8 cellular contexts compared by ENCODE assay signal in genomic region chr7:2553831-2554581, GRCh38. TPM values are rescaled to one million over a fixed set of nuclear protein-coding genes. Genes with fewer than 3 reads are reported as not detected.
DNase-seq lines count a peak whose midpoint lies in the region; ATAC-seq, FAIRE-seq and TF ChIP-seq lines count a peak whose summit lies in the region.

No MANE protein-coding gene starts in this region.

- H3K79me2 ChIP-seq in K562 (ENCODE audit: control insufficient read depth, insufficient read depth, low read length), result peaks cover 35% of the 10 kb centered on the region

- peaks cover 10% of the 10 kb centered on the region for H3K4me1 ChIP-seq in A673 (ENCODE audit: insufficient read depth, low read length, poor library complexity, severe bottlenecking)
- H3K4me1 ChIP-seq in K562 (replicated peaks in 1 of 2; ENCODE audit: control insufficient read depth in 2 of 2, insufficient read depth in 2 of 2, low read length in 2 of 2), result peaks cover 11 to 35% of the 10 kb centered on the region in 2 experiments; a peak in 4 of 5 replicates

- WGBS in K562 (ENCODE audit: insufficient coverage, low coverage, missing lambda C conversion rate), result 75% methylated on average over 14 of the region's 16 CpGs

- peak overlapping the region; percentile 99 to 100 for H3K9ac ChIP-seq in K562 (ENCODE audit: insufficient read depth in 1 of 2, low read depth in 2 of 2, low read length in 2 of 2)

- H3K27me3 ChIP-seq in A673 (replicated peaks; ENCODE audit: insufficient read depth, low read depth, low read length, poor library complexity) (no peaks in the 10 kb centered on the region), K562 (ENCODE audit: control insufficient read depth in 2 of 2, insufficient read depth in 2 of 2, low read length in 2 of 2) (no peaks in the 10 kb centered on the region)

- intact Hi-C loops in A673 (cut with micrococcal nuclease; ENCODE audit: unreplicated experiment), result no loop called here
- intact Hi-C loops in K562 (cut with micrococcal nuclease), result no loop called here

- peaks cover 16% of the 10 kb centered on the region for H3K36me3 Mint-ChIP-seq in mesothelial cell of epicardium

- ATAC-seq in K562 (no peak), GM18873 (IDR thresholded peaks at IDR 0.05; ENCODE audit: low FRiP score, unreplicated experiment) (no peak)

- H3K9me3 ChIP-seq in A673 (ENCODE audit: low read depth, low read length, poor library complexity, severe bottlenecking) (no peaks in the 10 kb centered on the region), K562 (replicated peaks; ENCODE audit: control insufficient read depth, insufficient read depth, low read depth, low read length) (no peaks in the 10 kb centered on the region)

- peaks cover 4% of the 10 kb centered on the region; the same call in 1 of the 2 replicates for H4K20me1 ChIP-seq in K562 (replicated peaks; ENCODE audit: control insufficient read depth, insufficient read depth, low read length)

- CTCF ChIA-PET in A673 (lab: Charles Lee), result interaction anchor here (0.6 kb wide), 2 partner anchors 65 to 213 kb away, joined by 3 to 4 read pairs; no protein-coding TSS in a partner anchor
- CTCF ChIA-PET in K562 (lab: Yijun Ruan, JAX; ENCODE audit: low intra/inter-chr PET ratio), result no interaction called here

- DNase-seq in A673 (ENCODE audit: low spot score), result no peak
- peak; percentile 52 for DNase-seq in HPDE6-E6E7 (ENCODE audit: extremely low spot score)
- DNase-seq in K562 (ENCODE audit: extremely low read depth in 1 of 4, low spot score in 3 of 4), result peak in 2 of 4 experiments; percentile 10 to 20
- DNase-seq in mesothelial cell of epicardium (ENCODE audit: low spot score in 2 of 2, unreplicated experiment in 2 of 2), result no peak
- no peak for DNase-seq in SIG-M5 (lab: John Stamatoyannopoulos, UW)
- no peak for DNase-seq in medulla oblongata (ENCODE audit: extremely low spot score)
- no peak for DNase-seq in AG08395 (ENCODE audit: low spot score)

- peak overlapping the region; percentile 82 for H3K4me3 Mint-ChIP-seq in mesothelial cell of epicardium

- peak overlapping the region; percentile 97 for H3K4me2 ChIP-seq in K562 (ENCODE audit: insufficient read depth, low read length)

- peaks cover 15% of the 10 kb centered on the region for H3K4me1 Mint-ChIP-seq in mesothelial cell of epicardium

- H3K9me1 ChIP-seq in K562 (ENCODE audit: control insufficient read depth, insufficient read depth, low read length), result no peaks in the 10 kb centered on the region

- no peak for FAIRE-seq in K562 (lab: Jason Lieb, UNC)

- TF ChIP-seq RAD21 in K562 (CRISPR knock-in tag; conservative IDR thresholded peaks at IDR 0.05 in 1 of 2, IDR thresholded peaks at IDR 0.05 in 1 of 2), result no peak

- no peak overlapping the region for H2AFZ ChIP-seq in K562 (ENCODE audit: low read depth, low read length)

- no peaks in the 10 kb centered on the region for H3K27me3 Mint-ChIP-seq in mesothelial cell of epicardium (ENCODE audit: low read depth)

- H3K27ac ChIP-seq in A673 (ENCODE audit: low read depth, low read length, poor library complexity, severe bottlenecking) (peak overlapping the region; percentile 100), K562 (ENCODE audit: extremely low read depth, low read depth, low read length) (peak overlapping the region; percentile 100; the same call in 1 of the 3 replicates)

- in situ Hi-C loops in K562 (cut with MboI), result no loop called here

- H3K4me3 ChIP-seq in A673 (ENCODE audit: low read depth, low read length, poor library complexity, severe bottlenecking) (peak overlapping the region; percentile 73), K562 (peak overlapping the region; percentile 99)

- H3K36me3 ChIP-seq in A673 (ENCODE audit: insufficient read depth, low read length, poor library complexity, severe bottlenecking), result peaks cover 15% of the 10 kb centered on the region
- peaks cover 38% of the 10 kb centered on the region for H3K36me3 ChIP-seq in K562 (ENCODE audit: control insufficient read depth, insufficient read depth, low read length)

- no peak for TF ChIP-seq POLR2A in K562 (conservative IDR thresholded peaks at IDR 0.05)

- no peaks in the 10 kb centered on the region for H3K9me3 Mint-ChIP-seq in mesothelial cell of epicardium

- TF ChIP-seq CTCF in A673 (conservative IDR thresholded peaks at IDR 0.05; ENCODE audit: low read depth, low read length) (no peak), K562 (IDR thresholded peaks at IDR 0.05 in 2 of 3, conservative IDR thresholded peaks at IDR 0.05 in 1 of 3; ENCODE audit: insufficient read depth in 2 of 3, low read depth in 1 of 3, low read length in 3 of 3) (no peak), mesothelial cell of epicardium (IDR thresholded peaks at IDR 0.05; ENCODE audit: unreplicated experiment) (no peak)

- TF ChIP-seq EP300 in K562 (IDR thresholded peaks at IDR 0.05; ENCODE audit: low read length), result no peak

- BruUV-seq in A673 (replicated peaks; lab: Mats Ljungman, UMichigan) (no TSS peak), K562 (replicated peaks; lab: Mats Ljungman, UMichigan) (no TSS peak)

- POLR2A ChIA-PET in A673 (lab: Charles Lee; ENCODE audit: low non-redundant PET) (no interaction called here), K562 (lab: Yijun Ruan, JAX) (interaction anchor here (0.6 kb wide), 2 partner anchors 66 to 368 kb away, joined by 3 read pairs; no protein-coding TSS in a partner anchor)

- peak overlapping the region; percentile 83 for H3K27ac Mint-ChIP-seq in mesothelial cell of epicardium

TF ChIP-seq in K562, 482 proteins besides CTCF, POLR2A, EP300 and RAD21:
- no peak for TF ChIP-seq ZNF766 (CRISPR knock-in tag; conservative IDR thresholded peaks at IDR 0.05)

RNA-seq across cellular contexts. Expression of gene BRAT1, which starts 1.3 kb away (rescaled TPM):
- total RNA-seq in A673 (2021) (47.9 and 48.8 TPM in 2 replicates), K562 (2014; rRNA removed) (48.2 and 53.8 TPM in 2 replicates), K562 (2014; rRNA removed; fragmentation: Illumina TruSeq; extraction: Trizol) (1.9 and 3.7 TPM in 2 replicates), K562 (2015; rRNA removed; fragmentation: Illumina TruSeq; extraction: Trizol) (14.6 and 17.4 TPM in 2 replicates), K562 (2021) (49.6 and 49.8 TPM in 2 replicates), mesothelial cell of epicardium (44.2 to 47.6 TPM (median 46.8 TPM) in 3 replicates)
- total RNA-seq in K562 (2011; cell fraction: chromatin; rRNA removed; ENCODE audit: low replicate concordance), result 18.7 and 76.7 TPM in 2 replicates
- 75.9 and 80.0 TPM in 2 replicates for total RNA-seq in K562 (2011; cell fraction: nucleolus; rRNA removed)
- 35.8 and 37.1 TPM in 2 replicates for total RNA-seq in K562 (2011; cell fraction: nucleoplasm; rRNA removed)
- polyA plus RNA-seq in K562 (2011; rRNA removed) (10.5 and 23.7 TPM in 2 replicates), K562 (2014; fragmentation: Illumina TruSeq; extraction: Trizol) (5.8 and 20.3 TPM in 2 replicates), K562 (2014; fragmentation: Nextera tagmentation; extraction: Ambion mirVana) (under 1 TPM; 0.13 to 0.31 TPM), K562 (2014; rRNA removed) (35.3 and 39.1 TPM in 2 replicates)
- 14.1 and 48.2 TPM in 2 replicates for polyA plus RNA-seq in K562 (2011; cell fraction: cytosol; rRNA removed)
- polyA plus RNA-seq in K562 (2011; cell fraction: nucleus; rRNA removed), result 84.7 and 142 TPM in 2 replicates
- 37.7 and 38.8 TPM in 2 replicates for polyA plus RNA-seq in K562 (2012)
- polyA minus RNA-seq in K562 (2011; rRNA and poly(A)+ RNA removed), result 3.2 and 7.4 TPM in 2 replicates
- 27.3 and 27.9 TPM in 2 replicates for polyA minus RNA-seq in K562 (2011; cell fraction: cytosol; rRNA and poly(A)+ RNA removed)
- 22.2 and 25.0 TPM in 2 replicates for polyA minus RNA-seq in K562 (2011; cell fraction: nucleus; rRNA and poly(A)+ RNA removed)

RNA-seq across cellular contexts. Expression of gene IQCE, which starts 4.8 kb away (rescaled TPM):
- total RNA-seq in A673 (2021), result 35.4 and 42.8 TPM in 2 replicates
- total RNA-seq in K562 (2011; cell fraction: chromatin; rRNA removed; ENCODE audit: low replicate concordance), result 26.8 and 52.1 TPM in 2 replicates
- total RNA-seq in K562 (2011; cell fraction: nucleolus; rRNA removed), result 20.3 and 21.5 TPM in 2 replicates
- 22.9 and 30.8 TPM in 2 replicates for total RNA-seq in K562 (2011; cell fraction: nucleoplasm; rRNA removed)
- 7.2 and 8.5 TPM in 2 replicates for total RNA-seq in K562 (2014; rRNA removed)
- total RNA-seq in K562 (2014; rRNA removed; fragmentation: Illumina TruSeq; extraction: Trizol), result 1.7 and 3.5 TPM in 2 replicates
- total RNA-seq in K562 (2015; rRNA removed; fragmentation: Illumina TruSeq; extraction: Trizol), result 3.7 and 4.2 TPM in 2 replicates
- total RNA-seq in K562 (2021), result 7.8 and 8.7 TPM in 2 replicates
- polyA plus RNA-seq in K562 (2011; rRNA removed), result 3.2 and 5.0 TPM in 2 replicates
- 2.3 and 3.0 TPM in 2 replicates for polyA plus RNA-seq in K562 (2011; cell fraction: cytosol; rRNA removed)
- polyA plus RNA-seq in K562 (2011; cell fraction: nucleus; rRNA removed), result 12.8 and 18.1 TPM in 2 replicates
- 5.3 and 7.0 TPM in 2 replicates for polyA plus RNA-seq in K562 (2012)
- 4.4 and 6.5 TPM in 2 replicates for polyA plus RNA-seq in K562 (2014; fragmentation: Illumina TruSeq; extraction: Trizol)
- polyA plus RNA-seq in K562 (2014; fragmentation: Nextera tagmentation; extraction: Ambion mirVana), result under 1 TPM; 0.18 to 0.28 TPM
- 5.1 and 6.1 TPM in 2 replicates for polyA plus RNA-seq in K562 (2014; rRNA removed)
- polyA minus RNA-seq in K562 (2011; rRNA and poly(A)+ RNA removed), result 3.7 and 4.7 TPM in 2 replicates
- 3.9 and 4.8 TPM in 2 replicates for polyA minus RNA-seq in K562 (2011; cell fraction: cytosol; rRNA and poly(A)+ RNA removed)
- polyA minus RNA-seq in K562 (2011; cell fraction: nucleus; rRNA and poly(A)+ RNA removed), result 5.5 and 5.9 TPM in 2 replicates
- 26.6 to 29.6 TPM (median 26.6 TPM) in 3 replicates for total RNA-seq in mesothelial cell of epicardium

RNA-seq across cellular contexts. Expression of gene LFNG, which starts 34.4 kb away (rescaled TPM):
- total RNA-seq in A673 (2021), result 8.7 and 11.7 TPM in 2 replicates
- 0.76 and 4.3 TPM in 2 replicates for total RNA-seq in K562 (2011; cell fraction: chromatin; rRNA removed; ENCODE audit: low replicate concordance)
- total RNA-seq in K562 (2011; cell fraction: nucleolus; rRNA removed), result 3.6 and 4.7 TPM in 2 replicates
- 2.0 and 2.1 TPM in 2 replicates for total RNA-seq in K562 (2011; cell fraction: nucleoplasm; rRNA removed)
- total RNA-seq in K562 (2014; rRNA removed), result 0.49 and 0.73 TPM in 2 replicates
- 0.18 and 0.22 TPM in 2 replicates for total RNA-seq in K562 (2014; rRNA removed; fragmentation: Illumina TruSeq; extraction: Trizol)
- 0.25 and 0.30 TPM in 2 replicates for total RNA-seq in K562 (2015; rRNA removed; fragmentation: Illumina TruSeq; extraction: Trizol)
- 0.81 and 0.89 TPM in 2 replicates for total RNA-seq in K562 (2021)
- 0.86 and 1.2 TPM in 2 replicates for polyA plus RNA-seq in K562 (2011; rRNA removed)
- 1.4 and 2.5 TPM in 2 replicates for polyA plus RNA-seq in K562 (2011; cell fraction: cytosol; rRNA removed)
- 4.7 and 6.5 TPM in 2 replicates for polyA plus RNA-seq in K562 (2011; cell fraction: nucleus; rRNA removed)
- polyA plus RNA-seq in K562 (2012), result 0.43 and 0.47 TPM in 2 replicates
- polyA plus RNA-seq in K562 (2014; fragmentation: Illumina TruSeq; extraction: Trizol), result 0.24 and 0.39 TPM in 2 replicates
- polyA plus RNA-seq in K562 (2014; fragmentation: Nextera tagmentation; extraction: Ambion mirVana), result under 1 TPM in 1 of 2 experiments, not detected in 1; 0.03 TPM
- polyA plus RNA-seq in K562 (2014; rRNA removed), result 0.25 and 0.28 TPM in 2 replicates
- polyA minus RNA-seq in K562 (2011; rRNA and poly(A)+ RNA removed), result 0.45 and 0.49 TPM in 2 replicates
- polyA minus RNA-seq in K562 (2011; cell fraction: cytosol; rRNA and poly(A)+ RNA removed), result 0.91 and 1.0 TPM in 2 replicates
- 3.6 and 3.8 TPM in 2 replicates for polyA minus RNA-seq in K562 (2011; cell fraction: nucleus; rRNA and poly(A)+ RNA removed)
- total RNA-seq in mesothelial cell of epicardium, result 16.0 to 19.0 TPM (median 16.3 TPM) in 3 replicates
